ENCODE assay signal across 20 cellular contexts in the genomic region with DNA sequence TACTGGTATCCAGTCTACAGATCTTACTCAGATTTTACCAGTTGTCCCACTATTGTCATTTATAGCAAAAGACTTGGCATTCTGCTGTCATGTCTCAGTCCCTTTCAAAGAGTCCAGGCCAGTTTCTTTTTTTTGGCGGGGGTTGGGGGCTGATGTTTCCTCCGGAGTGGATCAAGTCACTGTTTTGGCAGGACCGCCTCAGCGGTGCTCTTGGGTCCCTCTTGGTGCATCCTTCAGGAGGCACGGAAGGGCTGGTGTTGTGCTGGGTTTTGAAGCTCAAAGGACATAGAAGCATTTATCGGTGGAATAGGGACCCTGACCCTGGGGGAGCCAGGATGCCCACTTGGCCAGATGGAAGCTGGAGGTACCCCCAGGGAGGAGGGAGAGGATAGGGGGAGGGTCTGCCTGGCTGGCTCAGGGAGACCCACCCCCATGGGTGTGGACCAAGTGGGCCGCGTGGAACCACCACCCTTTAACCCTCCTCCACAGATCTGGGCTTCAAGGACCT. TPM values are rescaled to one million over a fixed set of nuclear protein-coding genes. Genes with fewer than 3 reads are reported as not detected.
"Had no signal": no experiment of that assay in that cellular context is flagged by ENCODE, and none has a peak within 500 bp of the region (broad histone marks: within the 10 kb centered on the region; RNA-seq: fewer than 3 reads in every experiment).

No MANE protein-coding gene starts in this region.

- H3K9me3 ChIP-seq: ascending aorta, breast epithelium, pancreas, tibial artery, vagina had no signal

- H3K4me3 Mint-ChIP-seq: activated CD8-positive, alpha-beta T cell treated with anti-CD3 and anti-CD28 coated beads for 36 hours; activated naive CD8-positive, alpha-beta T cell treated with anti-CD3 and anti-CD28 coated beads, Interleukin-2, amount 50 U/mL, for 24 hours; dendritic cell treated with granulocyte-macrophage colony-stimulating factor and Interleukin-4, amounts not matched to agents 40 ng/mL and 50 ng/mL, for 4 days; effector memory CD8-positive, alpha-beta T cell; naive B cell; T-helper 1 cell treated with Interleukin-12 subunit alpha and Interleukin-12 subunit beta and Interleukin-4 antibody, amounts not matched to agents 30 μg/mL and 1 μg/mL, for 36 hours had no signal

- H3K27ac ChIP-seq: ascending aorta, breast epithelium, epithelial cell of prostate, pancreas, tibial artery, vagina, WERI-Rb-1 had no signal

- H3K9me3 Mint-ChIP-seq: activated CD8-positive, alpha-beta T cell treated with anti-CD3 and anti-CD28 coated beads for 36 hours; activated naive CD8-positive, alpha-beta T cell treated with anti-CD3 and anti-CD28 coated beads, Interleukin-2, amount 50 U/mL, for 24 hours; dendritic cell treated with granulocyte-macrophage colony-stimulating factor and Interleukin-4, amounts not matched to agents 40 ng/mL and 50 ng/mL, for 4 days; effector memory CD8-positive, alpha-beta T cell; naive B cell; T-helper 1 cell treated with Interleukin-12 subunit alpha and Interleukin-12 subunit beta and Interleukin-4 antibody, amounts not matched to agents 30 μg/mL and 1 μg/mL, for 36 hours had no signal

- H3K27me3 Mint-ChIP-seq: activated CD8-positive, alpha-beta T cell treated with anti-CD3 and anti-CD28 coated beads for 36 hours; activated naive CD8-positive, alpha-beta T cell treated with anti-CD3 and anti-CD28 coated beads, Interleukin-2, amount 50 U/mL, for 24 hours; dendritic cell treated with granulocyte-macrophage colony-stimulating factor and Interleukin-4, amounts not matched to agents 40 ng/mL and 50 ng/mL, for 4 days; effector memory CD8-positive, alpha-beta T cell; naive B cell had no signal

- H3K36me3 ChIP-seq: breast epithelium had no signal

- H3K4me1 ChIP-seq: ascending aorta, breast epithelium, pancreas, tibial artery, vagina had no signal

- DNase-seq: activated CD4-positive, alpha-beta T cell treated with anti-CD3 and anti-CD28 coated beads for 4 hours; activated CD8-positive, alpha-beta T cell treated with anti-CD3 and anti-CD28 coated beads for 36 hours; activated naive CD4-positive, alpha-beta T cell; activated naive CD8-positive, alpha-beta T cell treated with anti-CD3 and anti-CD28 coated beads, Interleukin-2, amount 50 U/mL, for 24 hours; cerebellar nuclear complex; effector memory CD8-positive, alpha-beta T cell; head of caudate nucleus; left cardiac atrium; naive B cell; stimulated activated CD4-positive, alpha-beta T cell treated with anti-CD3 and anti-CD28 coated beads, Interleukin-12 subunit alpha, Interleukin-12 subunit beta, amount 100 ng/mL, for 4 hours; stimulated activated CD4-positive, alpha-beta T cell treated with anti-CD3 and anti-CD28 coated beads, Interleukin-2, amount 100 ng/mL, for 24 hours; WERI-Rb-1 had no signal

- H3K27me3 ChIP-seq: ascending aorta, breast epithelium, pancreas, tibial artery, vagina had no signal

- H3K4me3 ChIP-seq: ascending aorta, breast epithelium, pancreas, tibial artery, vagina had no signal

- H3K27ac Mint-ChIP-seq: activated CD8-positive, alpha-beta T cell treated with anti-CD3 and anti-CD28 coated beads for 36 hours; activated naive CD8-positive, alpha-beta T cell treated with anti-CD3 and anti-CD28 coated beads, Interleukin-2, amount 50 U/mL, for 24 hours; dendritic cell treated with granulocyte-macrophage colony-stimulating factor and Interleukin-4, amounts not matched to agents 40 ng/mL and 50 ng/mL, for 4 days; T-helper 1 cell treated with Interleukin-12 subunit alpha and Interleukin-12 subunit beta and Interleukin-4 antibody, amounts not matched to agents 30 μg/mL and 1 μg/mL, for 36 hours had no signal

RNA-seq across cellular contexts. Expression of gene TRIB3, which starts 38.4 kb away (rescaled TPM):
- total RNA-seq: ascending aorta had no signal
